Comparison of ENCODE assay signal across 1 cellular context in genomic region chr7:2018786-2019692, GRCh38.
A peak's percentile ranks its signal among the peaks of the same experiment; 100 is the strongest.
TF ChIP-seq lines count a peak whose summit lies in the region.

No MANE protein-coding gene starts in this region.

TF ChIP-seq in K562, 482 proteins besides CTCF, POLR2A, EP300 and RAD21 (continued from another document and continues in another):
- TF ChIP-seq ZNF12 (CRISPR knock-in tag; IDR thresholded peaks at IDR 0.05): peak; percentile 68; the same call in 1 of the 2 replicates
- 0 out of 2 replicates have a peak, but pooled peaks have one; percentile 18 for TF ChIP-seq GTF2F1 (IDR thresholded peaks at IDR 0.05; ENCODE audit: low read depth, low read length)
- TF ChIP-seq RBM25 (IDR thresholded peaks at IDR 0.05; ENCODE audit: low read depth, low read length, severe bottlenecking): no peak
- peak in 1 of 2 experiments; percentile 42 for TF ChIP-seq E2F6 (IDR thresholded peaks at IDR 0.05; ENCODE audit: borderline replicate concordance in 1 of 2, extremely low read depth in 1 of 2, insufficient read depth in 1 of 2, insufficient read length in 1 of 2, low read depth in 1 of 2, low read length in 1 of 2, poor library complexity in 1 of 2, severe bottlenecking in 1 of 2)
- TF ChIP-seq MYC (IDR thresholded peaks at IDR 0.05; ENCODE audit: low read depth, low read length): peak; percentile 64
- peak; percentile 57; the same call in 1 of the 2 replicates for TF ChIP-seq MYC (CRISPR knock-in tag; IDR thresholded peaks at IDR 0.05; ENCODE audit: borderline replicate concordance, low read depth)
- no peak for TF ChIP-seq NFXL1 (CRISPR knock-in tag; IDR thresholded peaks at IDR 0.05)
- peak; percentile 57 for TF ChIP-seq NFE2 (IDR thresholded peaks at IDR 0.05; ENCODE audit: low read depth)
- TF ChIP-seq HNRNPL (IDR thresholded peaks at IDR 0.05; ENCODE audit: low read depth, low read length): no peak
- no peak for TF ChIP-seq GATAD2B (IDR thresholded peaks at IDR 0.05; ENCODE audit: borderline replicate concordance)
- TF ChIP-seq PHF8 (IDR thresholded peaks at IDR 0.05; ENCODE audit: borderline replicate concordance, low read length): peak; percentile 18; the same call in 1 of the 2 replicates
- no peak for TF ChIP-seq MTA3 (IDR thresholded peaks at IDR 0.05; ENCODE audit: borderline replicate concordance)
- TF ChIP-seq ZBTB40 (IDR thresholded peaks at IDR 0.05): no peak
- TF ChIP-seq ZBTB40 (CRISPR knock-in tag; IDR thresholded peaks at IDR 0.05): no peak
- no peak for TF ChIP-seq ZNF431 (CRISPR knock-in tag; IDR thresholded peaks at IDR 0.05)
- peak; percentile 20; the same call in 1 of the 2 replicates for TF ChIP-seq MAFK (IDR thresholded peaks at IDR 0.05; ENCODE audit: low read length)
- TF ChIP-seq IFI16 (CRISPR knock-in tag; IDR thresholded peaks at IDR 0.05): no peak
- no peak for TF ChIP-seq SLC30A9 (CRISPR knock-in tag; IDR thresholded peaks at IDR 0.05)
- no peak for TF ChIP-seq TGIF2 (CRISPR knock-in tag; IDR thresholded peaks at IDR 0.05)
- 0 out of 2 replicates have a peak, but pooled peaks have one; percentile 36 for TF ChIP-seq ZBTB9 (CRISPR knock-in tag; IDR thresholded peaks at IDR 0.05)
- peak; percentile 73 for TF ChIP-seq SPI1 (IDR thresholded peaks at IDR 0.05; ENCODE audit: borderline replicate concordance, low read depth, low read length)
- no peak for TF ChIP-seq CREB5 (CRISPR knock-in tag; IDR thresholded peaks at IDR 0.05)
- no peak for TF ChIP-seq NBN (IDR thresholded peaks at IDR 0.05; ENCODE audit: low read depth)
- no peak for TF ChIP-seq POLR2H (tag; IDR thresholded peaks at IDR 0.05; ENCODE audit: low read depth)
- TF ChIP-seq ZNF324 (CRISPR knock-in tag; IDR thresholded peaks at IDR 0.05): no peak
- TF ChIP-seq NELFE (IDR thresholded peaks at IDR 0.05; ENCODE audit: insufficient read depth, insufficient read length): no peak
- TF ChIP-seq KDM4B (IDR thresholded peaks at IDR 0.05; ENCODE audit: borderline replicate concordance in 2 of 2, low read depth in 1 of 2): 0 out of 4 replicates have a peak, but pooled peaks of 1 of the 2 experiments have one; percentile 21
- TF ChIP-seq HES1 (IDR thresholded peaks at IDR 0.05; ENCODE audit: low read depth): no peak
- TF ChIP-seq POU5F1 (IDR thresholded peaks at IDR 0.05; ENCODE audit: borderline replicate concordance, low read depth, low read length, partially characterized antibody): no peak
- TF ChIP-seq ZNF639 (CRISPR knock-in tag; conservative IDR thresholded peaks at IDR 0.05 in 1 of 2, IDR thresholded peaks at IDR 0.05 in 1 of 2): no peak
- no peak for TF ChIP-seq NCOA4 (IDR thresholded peaks at IDR 0.05; ENCODE audit: partially characterized antibody)
- no peak for TF ChIP-seq HDAC2 (IDR thresholded peaks at IDR 0.05)
- TF ChIP-seq ZNF584 (CRISPR knock-in tag; IDR thresholded peaks at IDR 0.05; ENCODE audit: low read depth): peak; percentile 87
- no peak; the same call in 1 of the 2 replicates for TF ChIP-seq SP1 (CRISPR knock-in tag; IDR thresholded peaks at IDR 0.05)
- peak; percentile 93; the same call in 1 of the 2 replicates for TF ChIP-seq SMARCA5 (IDR thresholded peaks at IDR 0.05)
- no peak for TF ChIP-seq ZNF696 (CRISPR knock-in tag; conservative IDR thresholded peaks at IDR 0.05)
- TF ChIP-seq YBX1 (IDR thresholded peaks at IDR 0.05): no peak
- TF ChIP-seq CLOCK (CRISPR knock-in tag; IDR thresholded peaks at IDR 0.05; ENCODE audit: borderline replicate concordance): no peak
- no peak for TF ChIP-seq CHCHD3 (CRISPR knock-in tag; IDR thresholded peaks at IDR 0.05)
- no peak for TF ChIP-seq ZNF507 (tag; conservative IDR thresholded peaks at IDR 0.05)
- TF ChIP-seq SNIP1 (IDR thresholded peaks at IDR 0.05; ENCODE audit: low read depth): no peak
- peak; percentile 61 for TF ChIP-seq CHD1 (IDR thresholded peaks at IDR 0.05; ENCODE audit: low read length)
- TF ChIP-seq THAP7 (CRISPR knock-in tag; IDR thresholded peaks at IDR 0.05): no peak
- TF ChIP-seq RNF219 (CRISPR knock-in tag; IDR thresholded peaks at IDR 0.05): no peak
- no peak for TF ChIP-seq MYNN (IDR thresholded peaks at IDR 0.05)
- TF ChIP-seq MYNN (CRISPR knock-in tag; IDR thresholded peaks at IDR 0.05): no peak
